Comparison of ENCODE assay signal across 11 cellular contexts in the genomic region with DNA sequence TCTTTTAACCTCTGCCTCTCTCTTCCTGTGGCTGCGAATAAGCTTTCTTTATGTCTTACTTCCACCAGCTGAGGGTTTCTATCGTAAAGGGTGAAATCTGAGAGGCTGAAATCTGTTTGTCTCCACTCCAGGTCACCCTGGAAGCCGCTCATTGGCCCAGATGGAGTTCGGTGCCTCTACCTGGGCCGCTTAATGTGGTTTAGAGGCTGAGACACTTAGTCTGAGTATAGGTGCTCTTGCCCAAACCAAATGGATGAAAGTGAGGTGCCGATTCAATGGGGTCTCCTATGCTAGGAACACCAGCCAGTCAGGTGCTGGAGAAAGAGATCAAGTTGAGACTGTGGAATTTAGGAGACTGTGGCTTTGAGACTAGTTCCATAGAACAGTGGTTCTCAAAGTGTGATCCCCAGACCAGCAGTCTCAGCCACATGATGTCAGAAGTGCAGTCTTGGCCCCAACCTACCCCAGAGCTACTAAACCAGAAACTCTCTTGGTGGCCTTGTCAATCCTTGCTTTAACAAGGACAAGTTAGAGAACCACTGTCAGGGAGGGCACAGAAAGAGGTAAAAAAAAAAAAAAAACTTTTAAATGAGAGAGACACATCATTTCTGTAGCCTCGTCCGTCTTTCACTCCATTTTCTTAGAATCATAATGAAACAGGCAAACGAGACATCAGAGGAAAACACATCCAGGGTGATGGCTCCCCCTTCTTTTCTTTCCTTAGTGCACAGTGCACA. TPM values are rescaled to one million over a fixed set of nuclear protein-coding genes. Genes with fewer than 3 reads are reported as not detected.
DNase-seq lines count a peak whose midpoint lies in the region; ATAC-seq and TF ChIP-seq lines count a peak whose summit lies in the region.
"Had no signal": no experiment of that assay in that cellular context is flagged by ENCODE, and none has a peak within 500 bp of the region (broad histone marks: within the 10 kb centered on the region; RNA-seq: fewer than 3 reads in every experiment).

No MANE protein-coding gene starts in this region.

- peaks cover 11% of the 10 kb centered on the region for H3K27me3 Mint-ChIP-seq in activated naive CD4-positive, alpha-beta T cell treated with anti-CD3 and anti-CD28 coated beads for 36 hours (ENCODE audit: low read depth)
- peaks cover 23% of the 10 kb centered on the region for H3K27me3 Mint-ChIP-seq in stimulated activated naive CD8-positive, alpha-beta T cell treated with anti-CD3 and anti-CD28 coated beads, Interleukin-15, Interleukin-2, amounts not matched to agents 100 ng/mL and 50 ng/mL, for 24 hours
- peaks cover 2% of the 10 kb centered on the region for H3K27me3 Mint-ChIP-seq in endothelial cell (ENCODE audit: unreplicated experiment)
- H3K27me3 Mint-ChIP-seq: activated B cell treated with CpG ODN at 0.5 μM for 24 hours had no signal

- H3K4me1 Mint-ChIP-seq in activated naive CD4-positive, alpha-beta T cell treated with anti-CD3 and anti-CD28 coated beads for 36 hours (ENCODE audit: low read depth), result peaks cover 67% of the 10 kb centered on the region
- peaks cover 80% of the 10 kb centered on the region for H3K4me1 Mint-ChIP-seq in stimulated activated naive CD8-positive, alpha-beta T cell treated with anti-CD3 and anti-CD28 coated beads, Interleukin-15, Interleukin-2, amounts not matched to agents 100 ng/mL and 50 ng/mL, for 24 hours (ENCODE audit: low read depth)
- H3K4me1 Mint-ChIP-seq in endothelial cell (ENCODE audit: unreplicated experiment), result peaks cover 8% of the 10 kb centered on the region

- H3K36me3 Mint-ChIP-seq in activated naive CD4-positive, alpha-beta T cell treated with anti-CD3 and anti-CD28 coated beads for 36 hours (ENCODE audit: low read depth), result no peaks in the 10 kb centered on the region
- H3K36me3 Mint-ChIP-seq in stimulated activated naive CD8-positive, alpha-beta T cell treated with anti-CD3 and anti-CD28 coated beads, Interleukin-15, Interleukin-2, amounts not matched to agents 100 ng/mL and 50 ng/mL, for 24 hours (ENCODE audit: low read depth), result no peaks in the 10 kb centered on the region
- H3K36me3 Mint-ChIP-seq in endothelial cell (ENCODE audit: low read depth, unreplicated experiment), result peaks cover 4% of the 10 kb centered on the region

- no peak for TF ChIP-seq CTCF in endothelial cell (IDR thresholded peaks at IDR 0.05; ENCODE audit: unreplicated experiment)

- CTCF ChIA-PET in activated naive CD4-positive, alpha-beta T cell treated with anti-CD3 and anti-CD28 coated beads for 36 hours (lab: Charles Lee), result interaction anchor here (0.6 to 3.4 kb wide), 11 partner anchors 11 to 379 kb away, joined by 3 to 16 read pairs (median 4); a partner anchor contains a TSS

- H3K27ac Mint-ChIP-seq in activated naive CD4-positive, alpha-beta T cell treated with anti-CD3 and anti-CD28 coated beads for 36 hours, result peak overlapping the region; percentile 78
- H3K27ac Mint-ChIP-seq in stimulated activated naive CD8-positive, alpha-beta T cell treated with anti-CD3 and anti-CD28 coated beads, Interleukin-15, Interleukin-2, amounts not matched to agents 100 ng/mL and 50 ng/mL, for 24 hours, result peak overlapping the region; percentile 90
- no peak overlapping the region for H3K27ac Mint-ChIP-seq in endothelial cell (ENCODE audit: unreplicated experiment)

- no peaks in the 10 kb centered on the region for H3K9me3 Mint-ChIP-seq in activated naive CD4-positive, alpha-beta T cell treated with anti-CD3 and anti-CD28 coated beads for 36 hours
- H3K9me3 Mint-ChIP-seq in stimulated activated naive CD8-positive, alpha-beta T cell treated with anti-CD3 and anti-CD28 coated beads, Interleukin-15, Interleukin-2, amounts not matched to agents 100 ng/mL and 50 ng/mL, for 24 hours, result no peaks in the 10 kb centered on the region
- H3K9me3 Mint-ChIP-seq in endothelial cell (ENCODE audit: unreplicated experiment), result no peaks in the 10 kb centered on the region
- H3K9me3 Mint-ChIP-seq: activated B cell treated with CpG ODN at 0.5 μM for 24 hours had no signal

- no peak overlapping the region for H3K4me3 Mint-ChIP-seq in activated naive CD4-positive, alpha-beta T cell treated with anti-CD3 and anti-CD28 coated beads for 36 hours
- peak overlapping the region; percentile 57 for H3K4me3 Mint-ChIP-seq in stimulated activated naive CD8-positive, alpha-beta T cell treated with anti-CD3 and anti-CD28 coated beads, Interleukin-15, Interleukin-2, amounts not matched to agents 100 ng/mL and 50 ng/mL, for 24 hours
- H3K4me3 Mint-ChIP-seq in endothelial cell (ENCODE audit: unreplicated experiment), result no peak overlapping the region
- H3K4me3 Mint-ChIP-seq: activated B cell treated with CpG ODN at 0.5 μM for 24 hours had no signal

- DNase-seq in activated naive CD4-positive, alpha-beta T cell treated with anti-CD3 and anti-CD28 coated beads for 36 hours, result peak; percentile 53
- DNase-seq in activated naive CD4-positive, alpha-beta T cell (lab: John Stamatoyannopoulos, UW), result no peak
- DNase-seq in activated T-helper 9 cell treated with anti-CD3 and anti-CD28 coated beads, Interleukin-2, amount 50 U/mL, for 16 hours (ENCODE audit: low read depth), result peak; percentile 22
- DNase-seq in endothelial cell (ENCODE audit: low spot score) (no peak), NCI-H1048 (lab: John Stamatoyannopoulos, UW) (no peak), anterior cingulate cortex (lab: John Stamatoyannopoulos, UW) (no peak)
- DNase-seq: activated B cell treated with CpG ODN at 0.5 μM for 24 hours, GOT3, NCI-H1417 treated with DMSO at 0.1 percent for 48 hours had no signal

- intact Hi-C loops in activated naive CD4-positive, alpha-beta T cell treated with anti-CD3 and anti-CD28 coated beads for 36 hours (cut with micrococcal nuclease), result loop anchor here (1.0 to 5.0 kb wide), 5 partner anchors 14 to 607 kb away; no protein-coding TSS in a partner anchor

- ATAC-seq in HG03175 (IDR thresholded peaks at IDR 0.05; ENCODE audit: unreplicated experiment), result peak; percentile 50

RNA-seq across cellular contexts. Expression of a gene that starts 54.9 kb away (rescaled TPM):
- total RNA-seq in activated naive CD4-positive, alpha-beta T cell treated with anti-CD3 and anti-CD28 coated beads for 36 hours, result not detected
- not detected for total RNA-seq in endothelial cell (ENCODE audit: unreplicated experiment)

RNA-seq across cellular contexts. Expression of a gene that starts 56.8 kb away (rescaled TPM):
- not detected for total RNA-seq in activated naive CD4-positive, alpha-beta T cell treated with anti-CD3 and anti-CD28 coated beads for 36 hours
- total RNA-seq in endothelial cell (ENCODE audit: unreplicated experiment), result not detected
- total RNA-seq: activated B cell treated with CpG ODN at 0.5 μM for 24 hours had no signal

Comparison
In these comparisons a context has a peak if more than half of its experiments do, and no peak if none do; other contexts are left out.
1. DNase-seq: peak in activated naive CD4-positive, alpha-beta T cell treated with anti-CD3 and anti-CD28 coated beads for 36 hours (single experiment) and activated T-helper 9 cell treated with anti-CD3 and anti-CD28 coated beads, Interleukin-2, amount 50 U/mL, for 16 hours (single experiment); none in activated naive CD4-positive, alpha-beta T cell (0 of 4), endothelial cell (single experiment), NCI-H1048 (single experiment) and anterior cingulate cortex (0 of 58).